Comparison of ENCODE assay signal across 1 cellular context in genomic region chr2:25877431-25878360, GRCh38.
TF ChIP-seq lines count a peak whose summit lies in the region.

No MANE protein-coding gene starts in this region.

TF ChIP-seq in HepG2, 621 proteins besides CTCF, POLR2A, EP300 and RAD21 (continued from another document and continues in another):
- TF ChIP-seq HNRNPL (IDR thresholded peaks at IDR 0.05; ENCODE audit: low read depth, low read length), result 0 out of 2 replicates have a peak, but pooled peaks have one; percentile 70
- peak; percentile 27 for TF ChIP-seq U2AF1 (optimal IDR thresholded peaks at IDR 0.05; ENCODE audit: low read depth, low read length)
- no peak for TF ChIP-seq ZNF326 (CRISPR knock-in tag; IDR thresholded peaks at IDR 0.05; ENCODE audit: borderline replicate concordance)
- peak; percentile 38; the same call in 1 of the 3 replicates for TF ChIP-seq MXI1 (IDR thresholded peaks at IDR 0.05; ENCODE audit: borderline replicate concordance, low read depth, low read length)
- no peak for TF ChIP-seq PREB (CRISPR knock-in tag; IDR thresholded peaks at IDR 0.05)
- TF ChIP-seq FOXK1 (CRISPR knock-in tag; IDR thresholded peaks at IDR 0.05; ENCODE audit: borderline replicate concordance, low read depth), result peak; percentile 52; the same call in 1 of the 2 replicates
- TF ChIP-seq ZNF337 (CRISPR knock-in tag; IDR thresholded peaks at IDR 0.05; ENCODE audit: borderline replicate concordance, low read depth), result peak; percentile 71
- TF ChIP-seq SMARCC2 (IDR thresholded peaks at IDR 0.05), result no peak
- no peak; the same call in 1 of the 2 replicates for TF ChIP-seq ZNF205 (CRISPR knock-in tag; IDR thresholded peaks at IDR 0.05)
- TF ChIP-seq ZNF33A (CRISPR knock-in tag; IDR thresholded peaks at IDR 0.05; ENCODE audit: borderline replicate concordance), result no peak
- no peak for TF ChIP-seq SMC3 (IDR thresholded peaks at IDR 0.05; ENCODE audit: low read length)
- TF ChIP-seq ZNF792 (CRISPR knock-in tag; IDR thresholded peaks at IDR 0.05), result peak; percentile 57; the same call in 1 of the 2 replicates
- peak; percentile 14; the same call in 1 of the 2 replicates for TF ChIP-seq DMAP1 (CRISPR knock-in tag; IDR thresholded peaks at IDR 0.05)
- TF ChIP-seq ZNF577 (CRISPR knock-in tag; IDR thresholded peaks at IDR 0.05; ENCODE audit: borderline replicate concordance, low read depth), result no peak; the same call in 1 of the 2 replicates
- no peak for TF ChIP-seq ZNF460 (CRISPR knock-in tag; IDR thresholded peaks at IDR 0.05; ENCODE audit: borderline replicate concordance)
- TF ChIP-seq ZBTB49 (CRISPR knock-in tag; IDR thresholded peaks at IDR 0.05; ENCODE audit: borderline replicate concordance), result no peak
- peak; percentile 28; the same call in 1 of the 2 replicates for TF ChIP-seq ZNF564 (CRISPR knock-in tag; IDR thresholded peaks at IDR 0.05)
- TF ChIP-seq ZNF780A (CRISPR knock-in tag; IDR thresholded peaks at IDR 0.05), result 0 out of 2 replicates have a peak, but pooled peaks have one; percentile 24
- no peak; the same call in 1 of the 2 replicates for TF ChIP-seq ZFY (CRISPR knock-in tag; IDR thresholded peaks at IDR 0.05)
- no peak; the same call in 1 of the 2 replicates for TF ChIP-seq MXD4 (CRISPR knock-in tag; IDR thresholded peaks at IDR 0.05)
- TF ChIP-seq CEBPG (CRISPR knock-in tag; IDR thresholded peaks at IDR 0.05), result no peak
- no peak for TF ChIP-seq ATF7 (IDR thresholded peaks at IDR 0.05)
- no peak for TF ChIP-seq ATF7 (CRISPR knock-in tag; IDR thresholded peaks at IDR 0.05)
- TF ChIP-seq NKX3-1 (CRISPR knock-in tag; IDR thresholded peaks at IDR 0.05), result no peak
- no peak; the same call in none of the 2 replicates for TF ChIP-seq MYC (CRISPR knock-in tag; IDR thresholded peaks at IDR 0.05; ENCODE audit: borderline replicate concordance)
- no peak for TF ChIP-seq HMGA1 (CRISPR knock-in tag; conservative IDR thresholded peaks at IDR 0.05)
- TF ChIP-seq ZBTB7A (CRISPR knock-in tag; IDR thresholded peaks at IDR 0.05), result peak; percentile 19; the same call in 1 of the 2 replicates
- TF ChIP-seq SNAI1 (CRISPR knock-in tag; IDR thresholded peaks at IDR 0.05; ENCODE audit: borderline replicate concordance), result peak; percentile 91
- no peak for TF ChIP-seq SIN3B (IDR thresholded peaks at IDR 0.05; ENCODE audit: low read length)
- TF ChIP-seq HMGXB4 (CRISPR knock-in tag; IDR thresholded peaks at IDR 0.05; ENCODE audit: borderline replicate concordance in 1 of 2, low read depth in 1 of 2), result peak; percentile 6 to 50; a peak in 3 of 4 replicates
- TF ChIP-seq ESRRA (CRISPR knock-in tag; IDR thresholded peaks at IDR 0.05; ENCODE audit: low read depth), result 0 out of 2 replicates have a peak, but pooled peaks have one; percentile 9
- TF ChIP-seq SP4 (CRISPR knock-in tag; IDR thresholded peaks at IDR 0.05), result no peak; the same call in 1 of the 2 replicates
- TF ChIP-seq ZSCAN22 (CRISPR knock-in tag; IDR thresholded peaks at IDR 0.05), result no peak
- no peak for TF ChIP-seq ZNF615 (CRISPR knock-in tag; IDR thresholded peaks at IDR 0.05; ENCODE audit: borderline replicate concordance)
- no peak; the same call in 1 of the 2 replicates for TF ChIP-seq BHLHE40 (IDR thresholded peaks at IDR 0.05; ENCODE audit: low read length)
- TF ChIP-seq ZNF883 (CRISPR knock-in tag; IDR thresholded peaks at IDR 0.05; ENCODE audit: not compliant biosample characterization), result peak; percentile 67
- TF ChIP-seq CC2D1A (CRISPR knock-in tag; IDR thresholded peaks at IDR 0.05), result no peak
- TF ChIP-seq HBP1 (CRISPR knock-in tag; IDR thresholded peaks at IDR 0.05; ENCODE audit: low read depth), result peak; percentile 51; the same call in 1 of the 2 replicates
- TF ChIP-seq ZNF432 (CRISPR knock-in tag; IDR thresholded peaks at IDR 0.05; ENCODE audit: borderline replicate concordance), result no peak; the same call in 1 of the 2 replicates
- TF ChIP-seq MXD1 (CRISPR knock-in tag; IDR thresholded peaks at IDR 0.05), result peak; percentile 79
- TF ChIP-seq SPEN (CRISPR knock-in tag; IDR thresholded peaks at IDR 0.05; ENCODE audit: low read depth), result no peak
- no peak for TF ChIP-seq ZNF160 (CRISPR knock-in tag; IDR thresholded peaks at IDR 0.05)
- TF ChIP-seq MIER2 (CRISPR knock-in tag; IDR thresholded peaks at IDR 0.05), result no peak
- TF ChIP-seq ZNF556 (CRISPR knock-in tag; IDR thresholded peaks at IDR 0.05; ENCODE audit: borderline replicate concordance), result 0 out of 2 replicates have a peak, but pooled peaks have one; percentile 29
- peak; percentile 46; the same call in 1 of the 2 replicates for TF ChIP-seq ZNF598 (CRISPR knock-in tag; IDR thresholded peaks at IDR 0.05; ENCODE audit: borderline replicate concordance)
- no peak for TF ChIP-seq ATF4 (CRISPR knock-in tag; IDR thresholded peaks at IDR 0.05)
- peak; percentile 14; the same call in 1 of the 2 replicates for TF ChIP-seq CCDC6 (CRISPR knock-in tag; IDR thresholded peaks at IDR 0.05)
- TF ChIP-seq ZNF589 (CRISPR knock-in tag; conservative IDR thresholded peaks at IDR 0.05), result 0 out of 2 replicates have a peak, but pooled peaks have one; percentile 62
- TF ChIP-seq YY1 (IDR thresholded peaks at IDR 0.05; ENCODE audit: insufficient read depth, insufficient replicate concordance, low read depth, low read length), result no peak
- TF ChIP-seq ZNF468 (CRISPR knock-in tag; IDR thresholded peaks at IDR 0.05), result peak; percentile 94; the same call in 1 of the 2 replicates
- peak; percentile 63; the same call in 1 of the 2 replicates for TF ChIP-seq NFATC3 (CRISPR knock-in tag; IDR thresholded peaks at IDR 0.05)
- no peak for TF ChIP-seq THAP8 (CRISPR knock-in tag; IDR thresholded peaks at IDR 0.05; ENCODE audit: borderline replicate concordance)
- TF ChIP-seq ZFP1 (CRISPR knock-in tag; IDR thresholded peaks at IDR 0.05), result no peak; the same call in none of the 2 replicates
- TF ChIP-seq AHDC1 (CRISPR knock-in tag; IDR thresholded peaks at IDR 0.05; ENCODE audit: borderline replicate concordance), result peak; percentile 16; the same call in 1 of the 2 replicates
- TF ChIP-seq KDM3A (CRISPR knock-in tag; IDR thresholded peaks at IDR 0.05; ENCODE audit: low read depth), result no peak
- TF ChIP-seq PHF20 (CRISPR knock-in tag; IDR thresholded peaks at IDR 0.05), result no peak
